In the genomic region with DNA sequence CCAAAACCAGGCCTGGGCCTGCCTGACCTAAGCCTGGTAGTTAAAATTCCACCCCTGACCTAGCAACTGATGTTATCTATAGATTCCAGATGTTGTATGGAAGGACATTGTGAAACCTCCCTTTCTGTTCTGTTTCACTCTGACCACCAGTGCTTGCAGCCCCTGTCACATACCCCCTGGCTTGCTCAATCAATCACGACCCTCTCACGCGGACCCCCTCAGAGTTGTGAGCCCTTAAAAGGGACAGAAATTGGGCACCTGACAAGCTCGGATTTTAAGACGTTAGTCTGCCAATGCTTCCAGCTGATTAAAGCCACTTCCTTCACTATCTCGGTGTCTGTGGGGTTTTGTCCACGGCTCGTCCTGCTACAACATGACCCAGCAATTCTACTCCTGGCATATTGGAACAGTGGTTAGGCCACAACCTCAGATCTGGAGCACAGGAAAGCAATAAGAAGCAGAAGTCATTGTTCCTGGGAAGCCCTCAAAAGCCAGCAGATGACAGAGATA, we compare ENCODE assay signal across 1 cellular context.
TF ChIP-seq lines count a peak whose summit lies in the region.

No MANE protein-coding gene starts in this region.

TF ChIP-seq in K562, 482 proteins besides CTCF, POLR2A, EP300 and RAD21 (continued from another document and continues in another):
- TF ChIP-seq, protein P1, sequence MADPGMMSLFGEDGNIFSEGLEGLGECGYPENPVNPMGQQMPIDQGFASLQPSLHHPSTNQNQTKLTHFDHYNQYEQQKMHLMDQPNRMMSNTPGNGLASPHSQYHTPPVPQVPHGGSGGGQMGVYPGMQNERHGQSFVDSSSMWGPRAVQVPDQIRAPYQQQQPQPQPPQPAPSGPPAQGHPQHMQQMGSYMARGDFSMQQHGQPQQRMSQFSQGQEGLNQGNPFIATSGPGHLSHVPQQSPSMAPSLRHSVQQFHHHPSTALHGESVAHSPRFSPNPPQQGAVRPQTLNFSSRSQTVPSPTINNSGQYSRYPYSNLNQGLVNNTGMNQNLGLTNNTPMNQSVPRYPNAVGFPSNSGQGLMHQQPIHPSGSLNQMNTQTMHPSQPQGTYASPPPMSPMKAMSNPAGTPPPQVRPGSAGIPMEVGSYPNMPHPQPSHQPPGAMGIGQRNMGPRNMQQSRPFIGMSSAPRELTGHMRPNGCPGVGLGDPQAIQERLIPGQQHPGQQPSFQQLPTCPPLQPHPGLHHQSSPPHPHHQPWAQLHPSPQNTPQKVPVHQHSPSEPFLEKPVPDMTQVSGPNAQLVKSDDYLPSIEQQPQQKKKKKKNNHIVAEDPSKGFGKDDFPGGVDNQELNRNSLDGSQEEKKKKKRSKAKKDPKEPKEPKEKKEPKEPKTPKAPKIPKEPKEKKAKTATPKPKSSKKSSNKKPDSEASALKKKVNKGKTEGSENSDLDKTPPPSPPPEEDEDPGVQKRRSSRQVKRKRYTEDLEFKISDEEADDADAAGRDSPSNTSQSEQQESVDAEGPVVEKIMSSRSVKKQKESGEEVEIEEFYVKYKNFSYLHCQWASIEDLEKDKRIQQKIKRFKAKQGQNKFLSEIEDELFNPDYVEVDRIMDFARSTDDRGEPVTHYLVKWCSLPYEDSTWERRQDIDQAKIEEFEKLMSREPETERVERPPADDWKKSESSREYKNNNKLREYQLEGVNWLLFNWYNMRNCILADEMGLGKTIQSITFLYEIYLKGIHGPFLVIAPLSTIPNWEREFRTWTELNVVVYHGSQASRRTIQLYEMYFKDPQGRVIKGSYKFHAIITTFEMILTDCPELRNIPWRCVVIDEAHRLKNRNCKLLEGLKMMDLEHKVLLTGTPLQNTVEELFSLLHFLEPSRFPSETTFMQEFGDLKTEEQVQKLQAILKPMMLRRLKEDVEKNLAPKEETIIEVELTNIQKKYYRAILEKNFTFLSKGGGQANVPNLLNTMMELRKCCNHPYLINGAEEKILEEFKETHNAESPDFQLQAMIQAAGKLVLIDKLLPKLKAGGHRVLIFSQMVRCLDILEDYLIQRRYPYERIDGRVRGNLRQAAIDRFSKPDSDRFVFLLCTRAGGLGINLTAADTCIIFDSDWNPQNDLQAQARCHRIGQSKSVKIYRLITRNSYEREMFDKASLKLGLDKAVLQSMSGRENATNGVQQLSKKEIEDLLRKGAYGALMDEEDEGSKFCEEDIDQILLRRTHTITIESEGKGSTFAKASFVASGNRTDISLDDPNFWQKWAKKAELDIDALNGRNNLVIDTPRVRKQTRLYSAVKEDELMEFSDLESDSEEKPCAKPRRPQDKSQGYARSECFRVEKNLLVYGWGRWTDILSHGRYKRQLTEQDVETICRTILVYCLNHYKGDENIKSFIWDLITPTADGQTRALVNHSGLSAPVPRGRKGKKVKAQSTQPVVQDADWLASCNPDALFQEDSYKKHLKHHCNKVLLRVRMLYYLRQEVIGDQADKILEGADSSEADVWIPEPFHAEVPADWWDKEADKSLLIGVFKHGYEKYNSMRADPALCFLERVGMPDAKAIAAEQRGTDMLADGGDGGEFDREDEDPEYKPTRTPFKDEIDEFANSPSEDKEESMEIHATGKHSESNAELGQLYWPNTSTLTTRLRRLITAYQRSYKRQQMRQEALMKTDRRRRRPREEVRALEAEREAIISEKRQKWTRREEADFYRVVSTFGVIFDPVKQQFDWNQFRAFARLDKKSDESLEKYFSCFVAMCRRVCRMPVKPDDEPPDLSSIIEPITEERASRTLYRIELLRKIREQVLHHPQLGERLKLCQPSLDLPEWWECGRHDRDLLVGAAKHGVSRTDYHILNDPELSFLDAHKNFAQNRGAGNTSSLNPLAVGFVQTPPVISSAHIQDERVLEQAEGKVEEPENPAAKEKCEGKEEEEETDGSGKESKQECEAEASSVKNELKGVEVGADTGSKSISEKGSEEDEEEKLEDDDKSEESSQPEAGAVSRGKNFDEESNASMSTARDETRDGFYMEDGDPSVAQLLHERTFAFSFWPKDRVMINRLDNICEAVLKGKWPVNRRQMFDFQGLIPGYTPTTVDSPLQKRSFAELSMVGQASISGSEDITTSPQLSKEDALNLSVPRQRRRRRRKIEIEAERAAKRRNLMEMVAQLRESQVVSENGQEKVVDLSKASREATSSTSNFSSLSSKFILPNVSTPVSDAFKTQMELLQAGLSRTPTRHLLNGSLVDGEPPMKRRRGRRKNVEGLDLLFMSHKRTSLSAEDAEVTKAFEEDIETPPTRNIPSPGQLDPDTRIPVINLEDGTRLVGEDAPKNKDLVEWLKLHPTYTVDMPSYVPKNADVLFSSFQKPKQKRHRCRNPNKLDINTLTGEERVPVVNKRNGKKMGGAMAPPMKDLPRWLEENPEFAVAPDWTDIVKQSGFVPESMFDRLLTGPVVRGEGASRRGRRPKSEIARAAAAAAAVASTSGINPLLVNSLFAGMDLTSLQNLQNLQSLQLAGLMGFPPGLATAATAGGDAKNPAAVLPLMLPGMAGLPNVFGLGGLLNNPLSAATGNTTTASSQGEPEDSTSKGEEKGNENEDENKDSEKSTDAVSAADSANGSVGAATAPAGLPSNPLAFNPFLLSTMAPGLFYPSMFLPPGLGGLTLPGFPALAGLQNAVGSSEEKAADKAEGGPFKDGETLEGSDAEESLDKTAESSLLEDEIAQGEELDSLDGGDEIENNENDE (IDR thresholded peaks at IDR 0.05; ENCODE audit: low read depth, low read length): no peak
- TF ChIP-seq, protein P2, sequence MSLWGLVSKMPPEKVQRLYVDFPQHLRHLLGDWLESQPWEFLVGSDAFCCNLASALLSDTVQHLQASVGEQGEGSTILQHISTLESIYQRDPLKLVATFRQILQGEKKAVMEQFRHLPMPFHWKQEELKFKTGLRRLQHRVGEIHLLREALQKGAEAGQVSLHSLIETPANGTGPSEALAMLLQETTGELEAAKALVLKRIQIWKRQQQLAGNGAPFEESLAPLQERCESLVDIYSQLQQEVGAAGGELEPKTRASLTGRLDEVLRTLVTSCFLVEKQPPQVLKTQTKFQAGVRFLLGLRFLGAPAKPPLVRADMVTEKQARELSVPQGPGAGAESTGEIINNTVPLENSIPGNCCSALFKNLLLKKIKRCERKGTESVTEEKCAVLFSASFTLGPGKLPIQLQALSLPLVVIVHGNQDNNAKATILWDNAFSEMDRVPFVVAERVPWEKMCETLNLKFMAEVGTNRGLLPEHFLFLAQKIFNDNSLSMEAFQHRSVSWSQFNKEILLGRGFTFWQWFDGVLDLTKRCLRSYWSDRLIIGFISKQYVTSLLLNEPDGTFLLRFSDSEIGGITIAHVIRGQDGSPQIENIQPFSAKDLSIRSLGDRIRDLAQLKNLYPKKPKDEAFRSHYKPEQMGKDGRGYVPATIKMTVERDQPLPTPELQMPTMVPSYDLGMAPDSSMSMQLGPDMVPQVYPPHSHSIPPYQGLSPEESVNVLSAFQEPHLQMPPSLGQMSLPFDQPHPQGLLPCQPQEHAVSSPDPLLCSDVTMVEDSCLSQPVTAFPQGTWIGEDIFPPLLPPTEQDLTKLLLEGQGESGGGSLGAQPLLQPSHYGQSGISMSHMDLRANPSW (CRISPR knock-in tag; IDR thresholded peaks at IDR 0.05): no peak
- TF ChIP-seq XRCC4 (IDR thresholded peaks at IDR 0.05; ENCODE audit: extremely low read depth, insufficient read depth, insufficient read length): no peak
- no peak for TF ChIP-seq CHCHD3 (CRISPR knock-in tag; IDR thresholded peaks at IDR 0.05)
- TF ChIP-seq PTBP1 (IDR thresholded peaks at IDR 0.05; ENCODE audit: low read depth, low read length): no peak
- TF ChIP-seq RCOR1 (IDR thresholded peaks at IDR 0.05; ENCODE audit: borderline replicate concordance in 1 of 2, low read depth in 2 of 2, low read length in 2 of 2): peak in 1 of 2 experiments; percentile 53; a peak in 1 of 4 replicates
- TF ChIP-seq ZNF41 (CRISPR knock-in tag; conservative IDR thresholded peaks at IDR 0.05): no peak
- no peak for TF ChIP-seq ZNF707 (CRISPR knock-in tag; conservative IDR thresholded peaks at IDR 0.05)
- no peak for TF ChIP-seq ZFP36 (IDR thresholded peaks at IDR 0.05; ENCODE audit: low read depth, low read length, partially characterized antibody)
- TF ChIP-seq TEAD4 (IDR thresholded peaks at IDR 0.05; ENCODE audit: low read length): peak; percentile 34; the same call in 1 of the 2 replicates
- no peak for TF ChIP-seq TEAD4 (CRISPR knock-in tag; IDR thresholded peaks at IDR 0.05; ENCODE audit: borderline replicate concordance)
- TF ChIP-seq BACH1 (tag; IDR thresholded peaks at IDR 0.05): peak; percentile 92
- no peak for TF ChIP-seq CBX3 (IDR thresholded peaks at IDR 0.05; ENCODE audit: borderline replicate concordance in 1 of 2, low read length in 2 of 2)
- no peak for TF ChIP-seq HDAC1 (IDR thresholded peaks at IDR 0.05)
- TF ChIP-seq SRSF3 (IDR thresholded peaks at IDR 0.05; ENCODE audit: insufficient read depth, low read length): no peak
- TF ChIP-seq SMARCA4 (IDR thresholded peaks at IDR 0.05): peak; percentile 59; the same call in 1 of the 2 replicates
- peak; percentile 84; the same call in 1 of the 2 replicates for TF ChIP-seq SOX6 (IDR thresholded peaks at IDR 0.05)
- no peak for TF ChIP-seq ERF (CRISPR knock-in tag; IDR thresholded peaks at IDR 0.05)
- TF ChIP-seq KLF10 (CRISPR knock-in tag; IDR thresholded peaks at IDR 0.05): no peak
- TF ChIP-seq TGIF2 (CRISPR knock-in tag; IDR thresholded peaks at IDR 0.05): no peak
- no peak for TF ChIP-seq ZC3H11A (IDR thresholded peaks at IDR 0.05; ENCODE audit: low read depth, low read length)
- TF ChIP-seq CCNT2 (IDR thresholded peaks at IDR 0.05; ENCODE audit: borderline replicate concordance, extremely low read depth, insufficient read length, low read depth, low read length): no peak
- no peak for TF ChIP-seq CXXC5 (CRISPR knock-in tag; IDR thresholded peaks at IDR 0.05)
- TF ChIP-seq MCM2 (IDR thresholded peaks at IDR 0.05; ENCODE audit: low read depth): no peak
- 0 out of 2 replicates have a peak, but pooled peaks have one; percentile 36 for TF ChIP-seq RNF2 (IDR thresholded peaks at IDR 0.05)
- TF ChIP-seq SMAD1 (IDR thresholded peaks at IDR 0.05; ENCODE audit: low read depth, low read length, partially characterized antibody): no peak
- TF ChIP-seq MBD2 (IDR thresholded peaks at IDR 0.05; ENCODE audit: borderline replicate concordance, low read depth): no peak
- TF ChIP-seq TOE1 (IDR thresholded peaks at IDR 0.05; ENCODE audit: borderline replicate concordance): no peak
- TF ChIP-seq TOE1 (CRISPR knock-in tag; IDR thresholded peaks at IDR 0.05; ENCODE audit: borderline replicate concordance, low read depth): no peak
- TF ChIP-seq MEIS2 (IDR thresholded peaks at IDR 0.05; ENCODE audit: partially characterized antibody): no peak
- no peak for TF ChIP-seq ZNF121 (CRISPR knock-in tag; conservative IDR thresholded peaks at IDR 0.05)
- TF ChIP-seq ZNF408 (CRISPR knock-in tag; IDR thresholded peaks at IDR 0.05; ENCODE audit: low read depth): no peak
- no peak for TF ChIP-seq ZNF232 (CRISPR knock-in tag; IDR thresholded peaks at IDR 0.05)
- peak; percentile 77; the same call in 1 of the 2 replicates for TF ChIP-seq C11orf30 (IDR thresholded peaks at IDR 0.05; ENCODE audit: low read depth)
- TF ChIP-seq, protein P3, sequence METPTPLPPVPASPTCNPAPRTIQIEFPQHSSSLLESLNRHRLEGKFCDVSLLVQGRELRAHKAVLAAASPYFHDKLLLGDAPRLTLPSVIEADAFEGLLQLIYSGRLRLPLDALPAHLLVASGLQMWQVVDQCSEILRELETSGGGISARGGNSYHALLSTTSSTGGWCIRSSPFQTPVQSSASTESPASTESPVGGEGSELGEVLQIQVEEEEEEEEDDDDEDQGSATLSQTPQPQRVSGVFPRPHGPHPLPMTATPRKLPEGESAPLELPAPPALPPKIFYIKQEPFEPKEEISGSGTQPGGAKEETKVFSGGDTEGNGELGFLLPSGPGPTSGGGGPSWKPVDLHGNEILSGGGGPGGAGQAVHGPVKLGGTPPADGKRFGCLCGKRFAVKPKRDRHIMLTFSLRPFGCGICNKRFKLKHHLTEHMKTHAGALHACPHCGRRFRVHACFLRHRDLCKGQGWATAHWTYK (CRISPR knock-in tag; IDR thresholded peaks at IDR 0.05): peak; percentile 27; the same call in 1 of the 2 replicates
- TF ChIP-seq SMARCC2 (IDR thresholded peaks at IDR 0.05; ENCODE audit: low read depth): no peak
- no peak for TF ChIP-seq ZNF764 (CRISPR knock-in tag; IDR thresholded peaks at IDR 0.05; ENCODE audit: low read depth)
- TF ChIP-seq ZNF282 (CRISPR knock-in tag; IDR thresholded peaks at IDR 0.05): no peak
- TF ChIP-seq TFAM (CRISPR knock-in tag; conservative IDR thresholded peaks at IDR 0.05): no peak
- TF ChIP-seq NCOA1 (IDR thresholded peaks at IDR 0.05; ENCODE audit: low read depth): no peak
- TF ChIP-seq POLR2G (IDR thresholded peaks at IDR 0.05; ENCODE audit: low read depth, low read length): no peak
- TF ChIP-seq, protein P4, sequence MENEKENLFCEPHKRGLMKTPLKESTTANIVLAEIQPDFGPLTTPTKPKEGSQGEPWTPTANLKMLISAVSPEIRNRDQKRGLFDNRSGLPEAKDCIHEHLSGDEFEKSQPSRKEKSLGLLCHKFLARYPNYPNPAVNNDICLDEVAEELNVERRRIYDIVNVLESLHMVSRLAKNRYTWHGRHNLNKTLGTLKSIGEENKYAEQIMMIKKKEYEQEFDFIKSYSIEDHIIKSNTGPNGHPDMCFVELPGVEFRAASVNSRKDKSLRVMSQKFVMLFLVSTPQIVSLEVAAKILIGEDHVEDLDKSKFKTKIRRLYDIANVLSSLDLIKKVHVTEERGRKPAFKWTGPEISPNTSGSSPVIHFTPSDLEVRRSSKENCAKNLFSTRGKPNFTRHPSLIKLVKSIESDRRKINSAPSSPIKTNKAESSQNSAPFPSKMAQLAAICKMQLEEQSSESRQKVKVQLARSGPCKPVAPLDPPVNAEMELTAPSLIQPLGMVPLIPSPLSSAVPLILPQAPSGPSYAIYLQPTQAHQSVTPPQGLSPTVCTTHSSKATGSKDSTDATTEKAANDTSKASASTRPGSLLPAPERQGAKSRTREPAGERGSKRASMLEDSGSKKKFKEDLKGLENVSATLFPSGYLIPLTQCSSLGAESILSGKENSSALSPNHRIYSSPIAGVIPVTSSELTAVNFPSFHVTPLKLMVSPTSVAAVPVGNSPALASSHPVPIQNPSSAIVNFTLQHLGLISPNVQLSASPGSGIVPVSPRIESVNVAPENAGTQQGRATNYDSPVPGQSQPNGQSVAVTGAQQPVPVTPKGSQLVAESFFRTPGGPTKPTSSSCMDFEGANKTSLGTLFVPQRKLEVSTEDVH (IDR thresholded peaks at IDR 0.05; ENCODE audit: low read depth, partially characterized antibody): no peak
- no peak for TF ChIP-seq ZBTB17 (CRISPR knock-in tag; IDR thresholded peaks at IDR 0.05)
- 0 out of 2 replicates have a peak, but pooled peaks have one; percentile 37 for TF ChIP-seq MEF2D (tag; conservative IDR thresholded peaks at IDR 0.05; ENCODE audit: low read depth)
- TF ChIP-seq SMARCB1 (IDR thresholded peaks at IDR 0.05; ENCODE audit: insufficient read length, low read depth): no peak
- TF ChIP-seq GTF2F1 (IDR thresholded peaks at IDR 0.05; ENCODE audit: low read depth, low read length): no peak
- no peak for TF ChIP-seq ESRRB (CRISPR knock-in tag; IDR thresholded peaks at IDR 0.05; ENCODE audit: borderline replicate concordance)
- no peak; the same call in 1 of the 2 replicates for TF ChIP-seq ZEB2 (IDR thresholded peaks at IDR 0.05)
